In the genomic region with DNA sequence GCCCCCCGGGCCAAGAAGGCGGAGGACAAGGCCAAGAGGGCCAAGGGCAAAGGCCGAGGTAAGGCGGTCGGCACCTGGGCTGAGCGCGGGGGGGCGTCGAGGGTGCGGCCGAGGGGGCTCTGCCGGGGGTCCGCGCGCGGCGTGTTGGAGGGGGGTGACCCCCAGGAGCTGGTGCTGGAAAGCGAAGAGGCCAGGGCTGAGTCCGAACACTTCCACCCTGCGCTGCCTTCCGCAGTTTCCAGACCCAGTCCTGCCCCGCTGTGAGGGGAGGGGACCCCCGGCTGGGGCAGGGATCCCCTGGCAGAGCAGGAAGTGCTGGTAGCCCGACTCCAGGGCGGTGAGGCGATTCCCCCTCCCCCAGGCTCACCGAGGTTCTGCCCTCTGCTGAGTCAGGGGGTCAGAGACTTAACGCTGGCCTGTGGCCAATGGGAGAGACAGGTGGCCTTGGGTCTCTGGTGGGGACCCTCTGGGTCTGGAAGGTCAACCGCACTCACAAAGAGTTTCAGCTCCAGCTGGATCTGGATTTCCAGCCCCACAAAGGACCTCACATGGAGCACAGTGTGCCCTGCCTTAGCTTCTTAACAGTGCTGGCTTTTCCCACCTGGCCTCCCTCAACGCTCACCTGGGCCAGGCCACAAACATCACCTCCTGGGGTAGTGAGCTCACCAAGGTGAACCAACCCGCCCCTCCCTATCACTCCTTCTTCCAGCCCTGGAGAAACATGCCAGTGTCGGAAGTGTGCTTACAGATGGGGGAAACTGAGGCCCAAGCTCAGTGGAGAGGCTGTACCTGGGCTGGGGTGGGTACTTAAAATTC, we compare ENCODE assay signal across 1 cellular context.
A peak's percentile ranks its signal among the peaks of the same experiment; 100 is the strongest.
TF ChIP-seq lines count a peak whose summit lies in the region.

No MANE protein-coding gene starts in this region.

TF ChIP-seq in HepG2, 621 proteins besides CTCF, POLR2A, EP300 and RAD21 (continued from another document and continues in another):
- TF ChIP-seq, protein P1, sequence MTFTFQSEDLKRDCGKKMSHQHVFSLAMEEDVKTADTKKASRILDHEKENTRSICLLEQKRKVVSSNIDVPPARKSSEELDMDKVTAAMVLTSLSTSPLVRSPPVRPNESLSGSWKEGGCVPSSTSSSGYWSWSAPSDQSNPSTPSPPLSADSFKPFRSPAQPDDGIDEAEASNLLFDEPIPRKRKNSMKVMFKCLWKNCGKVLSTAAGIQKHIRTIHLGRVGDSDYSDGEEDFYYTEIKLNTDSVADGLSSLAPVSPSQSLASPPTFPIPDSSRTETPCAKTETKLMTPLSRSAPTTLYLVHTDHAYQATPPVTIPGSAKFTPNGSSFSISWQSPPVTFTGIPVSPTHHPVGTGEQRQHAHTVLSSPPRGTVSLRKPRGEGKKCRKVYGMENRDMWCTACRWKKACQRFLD (CRISPR knock-in tag; IDR thresholded peaks at IDR 0.05; ENCODE audit: borderline replicate concordance), result 0 out of 2 replicates have a peak, but pooled peaks have one; percentile 58
- TF ChIP-seq MED1 (CRISPR knock-in tag; IDR thresholded peaks at IDR 0.05) (no peak), AFF4 (CRISPR knock-in tag; IDR thresholded peaks at IDR 0.05) (no peak), CENPX (CRISPR knock-in tag; IDR thresholded peaks at IDR 0.05) (no peak), GPN1 (CRISPR knock-in tag; IDR thresholded peaks at IDR 0.05; ENCODE audit: borderline replicate concordance) (no peak), ZNF260 (CRISPR knock-in tag; IDR thresholded peaks at IDR 0.05; ENCODE audit: borderline replicate concordance, low read depth) (no peak), HIVEP1 (CRISPR knock-in tag; IDR thresholded peaks at IDR 0.05) (peak; percentile 60; the same call in 1 of the 2 replicates), FOXO1 (CRISPR knock-in tag; IDR thresholded peaks at IDR 0.05) (no peak), MED13 (CRISPR knock-in tag; IDR thresholded peaks at IDR 0.05) (no peak), NR2F2 (IDR thresholded peaks at IDR 0.05; ENCODE audit: borderline replicate concordance, low read depth) (no peak), U2AF2 (IDR thresholded peaks at IDR 0.05; ENCODE audit: low read depth, low read length) (no peak), MAZ (IDR thresholded peaks at IDR 0.05; ENCODE audit: borderline replicate concordance, low read depth, low read length) (no peak), MAZ (CRISPR knock-in tag; IDR thresholded peaks at IDR 0.05; ENCODE audit: low read depth) (no peak), TARDBP (CRISPR knock-in tag; IDR thresholded peaks at IDR 0.05) (no peak), ZBTB1 (CRISPR knock-in tag; IDR thresholded peaks at IDR 0.05; ENCODE audit: borderline replicate concordance) (no peak), ZNF879 (CRISPR knock-in tag; IDR thresholded peaks at IDR 0.05) (no peak), ZNF225 (CRISPR knock-in tag; IDR thresholded peaks at IDR 0.05) (no peak), DZIP1 (CRISPR knock-in tag; IDR thresholded peaks at IDR 0.05) (no peak), ZNF776 (CRISPR knock-in tag; IDR thresholded peaks at IDR 0.05) (no peak), FOSL1 (CRISPR knock-in tag; IDR thresholded peaks at IDR 0.05; ENCODE audit: borderline replicate concordance) (no peak), NR2F1 (CRISPR knock-in tag; IDR thresholded peaks at IDR 0.05) (no peak; a peak in 1 of 4 replicates), ZNF597 (CRISPR knock-in tag; IDR thresholded peaks at IDR 0.05) (no peak)
- TF ChIP-seq, protein P2, sequence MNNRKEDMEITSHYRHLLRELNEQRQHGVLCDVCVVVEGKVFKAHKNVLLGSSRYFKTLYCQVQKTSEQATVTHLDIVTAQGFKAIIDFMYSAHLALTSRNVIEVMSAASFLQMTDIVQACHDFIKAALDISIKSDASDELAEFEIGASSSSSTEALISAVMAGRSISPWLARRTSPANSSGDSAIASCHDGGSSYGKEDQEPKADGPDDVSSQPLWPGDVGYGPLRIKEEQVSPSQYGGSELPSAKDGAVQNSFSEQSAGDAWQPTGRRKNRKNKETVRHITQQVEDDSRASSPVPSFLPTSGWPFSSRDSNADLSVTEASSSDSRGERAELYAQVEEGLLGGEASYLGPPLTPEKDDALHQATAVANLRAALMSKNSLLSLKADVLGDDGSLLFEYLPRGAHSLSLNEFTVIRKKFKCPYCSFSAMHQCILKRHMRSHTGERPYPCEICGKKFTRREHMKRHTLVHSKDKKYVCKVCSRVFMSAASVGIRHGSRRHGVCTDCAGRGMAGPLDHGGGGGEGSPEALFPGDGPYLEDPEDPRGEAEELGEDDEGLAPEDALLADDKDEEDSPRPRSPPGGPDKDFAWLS (CRISPR knock-in tag; IDR thresholded peaks at IDR 0.05; ENCODE audit: borderline replicate concordance), result no peak
- TF ChIP-seq, protein P3, sequence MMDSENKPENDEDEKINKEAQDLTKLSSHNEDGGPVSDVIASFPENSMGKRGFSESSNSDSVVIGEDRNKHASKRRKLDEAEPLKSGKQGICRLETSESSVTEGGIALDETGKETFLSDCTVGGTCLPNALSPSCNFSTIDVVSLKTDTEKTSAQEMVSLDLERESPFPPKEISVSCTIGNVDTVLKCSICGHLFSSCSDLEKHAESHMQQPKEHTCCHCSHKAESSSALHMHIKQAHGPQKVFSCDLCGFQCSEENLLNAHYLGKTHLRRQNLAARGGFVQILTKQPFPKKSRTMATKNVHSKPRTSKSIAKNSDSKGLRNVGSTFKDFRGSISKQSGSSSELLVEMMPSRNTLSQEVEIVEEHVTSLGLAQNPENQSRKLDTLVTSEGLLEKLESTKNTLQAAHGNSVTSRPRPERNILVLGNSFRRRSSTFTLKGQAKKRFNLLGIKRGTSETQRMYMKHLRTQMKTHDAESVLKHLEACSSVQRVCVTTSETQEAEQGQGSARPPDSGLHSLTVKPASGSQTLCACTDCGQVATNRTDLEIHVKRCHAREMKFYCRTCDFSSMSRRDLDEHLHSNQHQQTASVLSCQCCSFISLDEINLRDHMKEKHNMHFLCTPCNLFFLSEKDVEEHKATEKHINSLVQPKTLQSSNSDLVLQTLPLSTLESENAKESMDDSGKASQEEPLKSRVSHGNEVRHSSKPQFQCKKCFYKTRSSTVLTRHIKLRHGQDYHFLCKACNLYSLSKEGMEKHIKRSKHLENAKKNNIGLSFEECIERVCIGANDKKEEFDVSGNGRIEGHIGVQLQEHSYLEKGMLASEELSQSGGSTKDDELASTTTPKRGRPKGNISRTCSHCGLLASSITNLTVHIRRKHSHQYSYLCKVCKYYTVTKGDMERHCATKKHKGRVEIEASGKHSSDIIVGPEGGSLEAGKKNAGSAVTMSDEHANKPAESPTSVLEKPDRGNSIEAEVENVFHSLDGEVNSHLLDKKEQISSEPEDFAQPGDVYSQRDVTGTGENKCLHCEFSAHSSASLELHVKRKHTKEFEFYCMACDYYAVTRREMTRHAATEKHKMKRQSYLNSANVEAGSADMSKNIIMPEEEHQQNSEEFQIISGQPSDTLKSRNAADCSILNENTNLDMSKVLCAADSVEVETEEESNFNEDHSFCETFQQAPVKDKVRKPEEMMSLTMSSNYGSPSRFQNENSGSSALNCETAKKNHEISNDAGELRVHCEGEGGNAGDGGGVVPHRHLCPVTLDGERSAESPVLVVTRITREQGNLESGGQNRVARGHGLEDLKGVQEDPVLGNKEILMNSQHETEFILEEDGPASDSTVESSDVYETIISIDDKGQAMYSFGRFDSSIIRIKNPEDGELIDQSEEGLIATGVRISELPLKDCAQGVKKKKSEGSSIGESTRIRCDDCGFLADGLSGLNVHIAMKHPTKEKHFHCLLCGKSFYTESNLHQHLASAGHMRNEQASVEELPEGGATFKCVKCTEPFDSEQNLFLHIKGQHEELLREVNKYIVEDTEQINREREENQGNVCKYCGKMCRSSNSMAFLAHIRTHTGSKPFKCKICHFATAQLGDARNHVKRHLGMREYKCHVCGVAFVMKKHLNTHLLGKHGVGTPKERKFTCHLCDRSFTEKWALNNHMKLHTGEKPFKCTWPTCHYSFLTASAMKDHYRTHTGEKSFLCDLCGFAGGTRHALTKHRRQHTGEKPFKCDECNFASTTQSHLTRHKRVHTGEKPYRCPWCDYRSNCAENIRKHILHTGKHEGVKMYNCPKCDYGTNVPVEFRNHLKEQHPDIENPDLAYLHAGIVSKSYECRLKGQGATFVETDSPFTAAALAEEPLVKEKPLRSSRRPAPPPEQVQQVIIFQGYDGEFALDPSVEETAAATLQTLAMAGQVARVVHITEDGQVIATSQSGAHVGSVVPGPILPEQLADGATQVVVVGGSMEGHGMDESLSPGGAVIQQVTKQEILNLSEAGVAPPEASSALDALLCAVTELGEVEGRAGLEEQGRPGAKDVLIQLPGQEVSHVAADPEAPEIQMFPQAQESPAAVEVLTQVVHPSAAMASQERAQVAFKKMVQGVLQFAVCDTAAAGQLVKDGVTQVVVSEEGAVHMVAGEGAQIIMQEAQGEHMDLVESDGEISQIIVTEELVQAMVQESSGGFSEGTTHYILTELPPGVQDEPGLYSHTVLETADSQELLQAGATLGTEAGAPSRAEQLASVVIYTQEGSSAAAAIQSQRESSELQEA (CRISPR knock-in tag; IDR thresholded peaks at IDR 0.05; ENCODE audit: not compliant biosample characterization), result peak; percentile 30
- TF ChIP-seq, protein P4, sequence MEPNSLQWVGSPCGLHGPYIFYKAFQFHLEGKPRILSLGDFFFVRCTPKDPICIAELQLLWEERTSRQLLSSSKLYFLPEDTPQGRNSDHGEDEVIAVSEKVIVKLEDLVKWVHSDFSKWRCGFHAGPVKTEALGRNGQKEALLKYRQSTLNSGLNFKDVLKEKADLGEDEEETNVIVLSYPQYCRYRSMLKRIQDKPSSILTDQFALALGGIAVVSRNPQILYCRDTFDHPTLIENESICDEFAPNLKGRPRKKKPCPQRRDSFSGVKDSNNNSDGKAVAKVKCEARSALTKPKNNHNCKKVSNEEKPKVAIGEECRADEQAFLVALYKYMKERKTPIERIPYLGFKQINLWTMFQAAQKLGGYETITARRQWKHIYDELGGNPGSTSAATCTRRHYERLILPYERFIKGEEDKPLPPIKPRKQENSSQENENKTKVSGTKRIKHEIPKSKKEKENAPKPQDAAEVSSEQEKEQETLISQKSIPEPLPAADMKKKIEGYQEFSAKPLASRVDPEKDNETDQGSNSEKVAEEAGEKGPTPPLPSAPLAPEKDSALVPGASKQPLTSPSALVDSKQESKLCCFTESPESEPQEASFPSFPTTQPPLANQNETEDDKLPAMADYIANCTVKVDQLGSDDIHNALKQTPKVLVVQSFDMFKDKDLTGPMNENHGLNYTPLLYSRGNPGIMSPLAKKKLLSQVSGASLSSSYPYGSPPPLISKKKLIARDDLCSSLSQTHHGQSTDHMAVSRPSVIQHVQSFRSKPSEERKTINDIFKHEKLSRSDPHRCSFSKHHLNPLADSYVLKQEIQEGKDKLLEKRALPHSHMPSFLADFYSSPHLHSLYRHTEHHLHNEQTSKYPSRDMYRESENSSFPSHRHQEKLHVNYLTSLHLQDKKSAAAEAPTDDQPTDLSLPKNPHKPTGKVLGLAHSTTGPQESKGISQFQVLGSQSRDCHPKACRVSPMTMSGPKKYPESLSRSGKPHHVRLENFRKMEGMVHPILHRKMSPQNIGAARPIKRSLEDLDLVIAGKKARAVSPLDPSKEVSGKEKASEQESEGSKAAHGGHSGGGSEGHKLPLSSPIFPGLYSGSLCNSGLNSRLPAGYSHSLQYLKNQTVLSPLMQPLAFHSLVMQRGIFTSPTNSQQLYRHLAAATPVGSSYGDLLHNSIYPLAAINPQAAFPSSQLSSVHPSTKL (CRISPR knock-in tag; IDR thresholded peaks at IDR 0.05), result no peak; the same call in 1 of the 2 replicates
